1 cellular context compared by ENCODE assay signal in the genomic region with DNA sequence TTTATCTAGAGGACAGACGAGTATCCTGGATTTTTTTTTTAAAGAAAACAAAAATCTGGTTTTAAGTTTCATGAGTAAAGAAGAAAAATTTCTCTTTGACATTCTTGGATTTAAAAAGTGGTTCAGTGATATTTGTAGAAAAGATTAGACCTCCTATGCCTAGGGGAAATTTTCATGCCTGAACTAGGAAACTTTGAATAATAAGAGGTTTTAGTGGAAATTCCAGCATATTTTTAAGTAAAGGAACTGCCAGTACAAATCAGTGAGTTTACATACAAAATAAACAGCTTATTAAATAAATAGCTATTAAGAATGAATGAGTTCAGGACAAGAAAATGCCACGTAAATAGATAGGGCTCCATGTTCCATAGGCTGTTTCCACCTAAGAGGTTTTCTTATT.
TF ChIP-seq lines count a peak whose summit lies in the region.

No MANE protein-coding gene starts in this region.

TF ChIP-seq in GM23338, 12 proteins besides CTCF, POLR2A, EP300 and RAD21 (continued from another document):
- TF ChIP-seq, protein P1, sequence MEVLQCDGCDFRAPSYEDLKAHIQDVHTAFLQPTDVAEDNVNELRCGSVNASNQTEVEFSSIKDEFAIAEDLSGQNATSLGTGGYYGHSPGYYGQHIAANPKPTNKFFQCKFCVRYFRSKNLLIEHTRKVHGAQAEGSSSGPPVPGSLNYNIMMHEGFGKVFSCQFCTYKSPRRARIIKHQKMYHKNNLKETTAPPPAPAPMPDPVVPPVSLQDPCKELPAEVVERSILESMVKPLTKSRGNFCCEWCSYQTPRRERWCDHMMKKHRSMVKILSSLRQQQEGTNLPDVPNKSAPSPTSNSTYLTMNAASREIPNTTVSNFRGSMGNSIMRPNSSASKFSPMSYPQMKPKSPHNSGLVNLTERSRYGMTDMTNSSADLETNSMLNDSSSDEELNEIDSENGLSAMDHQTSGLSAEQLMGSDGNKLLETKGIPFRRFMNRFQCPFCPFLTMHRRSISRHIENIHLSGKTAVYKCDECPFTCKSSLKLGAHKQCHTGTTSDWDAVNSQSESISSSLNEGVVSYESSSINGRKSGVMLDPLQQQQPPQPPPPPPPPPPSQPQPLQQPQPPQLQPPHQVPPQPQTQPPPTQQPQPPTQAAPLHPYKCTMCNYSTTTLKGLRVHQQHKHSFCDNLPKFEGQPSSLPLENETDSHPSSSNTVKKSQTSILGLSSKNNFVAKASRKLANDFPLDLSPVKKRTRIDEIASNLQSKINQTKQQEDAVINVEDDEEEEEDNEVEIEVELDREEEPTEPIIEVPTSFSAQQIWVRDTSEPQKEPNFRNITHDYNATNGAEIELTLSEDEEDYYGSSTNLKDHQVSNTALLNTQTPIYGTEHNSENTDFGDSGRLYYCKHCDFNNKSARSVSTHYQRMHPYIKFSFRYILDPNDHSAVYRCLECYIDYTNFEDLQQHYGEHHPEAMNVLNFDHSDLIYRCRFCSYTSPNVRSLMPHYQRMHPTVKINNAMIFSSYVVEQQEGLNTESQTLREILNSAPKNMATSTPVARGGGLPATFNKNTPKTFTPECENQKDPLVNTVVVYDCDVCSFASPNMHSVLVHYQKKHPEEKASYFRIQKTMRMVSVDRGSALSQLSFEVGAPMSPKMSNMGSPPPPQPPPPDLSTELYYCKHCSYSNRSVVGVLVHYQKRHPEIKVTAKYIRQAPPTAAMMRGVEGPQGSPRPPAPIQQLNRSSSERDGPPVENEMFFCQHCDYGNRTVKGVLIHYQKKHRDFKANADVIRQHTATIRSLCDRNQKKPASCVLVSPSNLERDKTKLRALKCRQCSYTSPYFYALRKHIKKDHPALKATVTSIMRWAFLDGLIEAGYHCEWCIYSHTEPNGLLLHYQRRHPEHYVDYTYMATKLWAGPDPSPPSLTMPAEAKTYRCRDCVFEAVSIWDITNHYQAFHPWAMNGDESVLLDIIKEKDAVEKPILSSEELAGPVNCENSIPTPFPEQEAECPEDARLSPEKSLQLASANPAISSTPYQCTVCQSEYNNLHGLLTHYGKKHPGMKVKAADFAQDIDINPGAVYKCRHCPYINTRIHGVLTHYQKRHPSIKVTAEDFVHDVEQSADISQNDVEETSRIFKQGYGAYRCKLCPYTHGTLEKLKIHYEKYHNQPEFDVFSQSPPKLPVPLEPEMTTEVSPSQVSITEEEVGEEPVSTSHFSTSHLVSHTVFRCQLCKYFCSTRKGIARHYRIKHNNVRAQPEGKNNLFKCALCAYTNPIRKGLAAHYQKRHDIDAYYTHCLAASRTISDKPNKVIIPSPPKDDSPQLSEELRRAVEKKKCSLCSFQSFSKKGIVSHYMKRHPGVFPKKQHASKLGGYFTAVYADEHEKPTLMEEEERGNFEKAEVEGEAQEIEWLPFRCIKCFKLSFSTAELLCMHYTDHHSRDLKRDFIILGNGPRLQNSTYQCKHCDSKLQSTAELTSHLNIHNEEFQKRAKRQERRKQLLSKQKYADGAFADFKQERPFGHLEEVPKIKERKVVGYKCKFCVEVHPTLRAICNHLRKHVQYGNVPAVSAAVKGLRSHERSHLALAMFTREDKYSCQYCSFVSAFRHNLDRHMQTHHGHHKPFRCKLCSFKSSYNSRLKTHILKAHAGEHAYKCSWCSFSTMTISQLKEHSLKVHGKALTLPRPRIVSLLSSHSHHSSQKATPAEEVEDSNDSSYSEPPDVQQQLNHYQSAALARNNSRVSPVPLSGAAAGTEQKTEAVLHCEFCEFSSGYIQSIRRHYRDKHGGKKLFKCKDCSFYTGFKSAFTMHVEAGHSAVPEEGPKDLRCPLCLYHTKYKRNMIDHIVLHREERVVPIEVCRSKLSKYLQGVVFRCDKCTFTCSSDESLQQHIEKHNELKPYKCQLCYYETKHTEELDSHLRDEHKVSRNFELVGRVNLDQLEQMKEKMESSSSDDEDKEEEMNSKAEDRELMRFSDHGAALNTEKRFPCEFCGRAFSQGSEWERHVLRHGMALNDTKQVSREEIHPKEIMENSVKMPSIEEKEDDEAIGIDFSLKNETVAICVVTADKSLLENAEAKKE (CRISPR knock-in tag; IDR thresholded peaks at IDR 0.05), result no peak
- TF ChIP-seq, protein P2, sequence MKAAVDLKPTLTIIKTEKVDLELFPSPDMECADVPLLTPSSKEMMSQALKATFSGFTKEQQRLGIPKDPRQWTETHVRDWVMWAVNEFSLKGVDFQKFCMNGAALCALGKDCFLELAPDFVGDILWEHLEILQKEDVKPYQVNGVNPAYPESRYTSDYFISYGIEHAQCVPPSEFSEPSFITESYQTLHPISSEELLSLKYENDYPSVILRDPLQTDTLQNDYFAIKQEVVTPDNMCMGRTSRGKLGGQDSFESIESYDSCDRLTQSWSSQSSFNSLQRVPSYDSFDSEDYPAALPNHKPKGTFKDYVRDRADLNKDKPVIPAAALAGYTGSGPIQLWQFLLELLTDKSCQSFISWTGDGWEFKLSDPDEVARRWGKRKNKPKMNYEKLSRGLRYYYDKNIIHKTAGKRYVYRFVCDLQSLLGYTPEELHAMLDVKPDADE (IDR thresholded peaks at IDR 0.05), result no peak
- TF ChIP-seq ZNF114 (CRISPR knock-in tag; IDR thresholded peaks at IDR 0.05), result no peak
